In the genomic region with DNA sequence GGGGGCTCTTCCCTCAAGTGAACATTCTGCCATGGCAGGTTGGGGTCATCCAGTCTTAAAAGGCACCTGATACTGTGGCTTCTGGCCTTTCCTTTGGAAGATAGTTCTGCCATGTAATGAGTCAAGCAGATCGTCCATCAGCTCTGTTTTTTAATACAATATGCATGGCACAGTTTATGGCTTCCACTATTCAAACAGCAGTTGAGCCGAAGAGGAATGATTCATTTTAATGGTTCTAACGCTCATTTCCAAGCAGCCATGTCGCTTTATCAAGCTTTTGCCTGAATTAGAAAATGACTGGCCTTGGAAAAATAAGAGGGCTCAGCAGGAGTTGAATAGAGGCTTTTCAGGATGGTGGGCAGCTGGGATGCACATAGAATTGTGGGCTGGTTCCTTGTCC, we compare ENCODE assay signal across 1 cellular context.
TF ChIP-seq lines count a peak whose summit lies in the region.

No MANE protein-coding gene starts in this region.

TF ChIP-seq in H1, 55 proteins besides CTCF, POLR2A, EP300 and RAD21:
- TF ChIP-seq MAFK (IDR thresholded peaks at IDR 0.05; ENCODE audit: low read depth, low read length), result no peak
TF ChIP-seq in H1: peak in this region for 0.
